ENCODE assay signal across 14 cellular contexts in genomic region chr2:236169151-236169721, GRCh38. TPM values are rescaled to one million over a fixed set of nuclear protein-coding genes. Genes with fewer than 3 reads are reported as not detected.
A peak's percentile ranks its signal among the peaks of the same experiment; 100 is the strongest.
DNase-seq lines count a peak whose midpoint lies in the region; ATAC-seq and TF ChIP-seq lines count a peak whose summit lies in the region.
"Had no signal": no experiment of that assay in that cellular context is flagged by ENCODE, and none has a peak within 500 bp of the region (broad histone marks: within the 10 kb centered on the region; RNA-seq: fewer than 3 reads in every experiment).

No MANE protein-coding gene starts in this region.

- H3K4me1 Mint-ChIP-seq in Calu3 (ENCODE audit: low read depth, unreplicated experiment): peaks cover 7% of the 10 kb centered on the region
- peaks cover 17% of the 10 kb centered on the region for H3K4me1 Mint-ChIP-seq in activated naive CD8-positive, alpha-beta T cell treated with anti-CD3 and anti-CD28 coated beads, Interleukin-2, amount 50 U/mL, for 24 hours
- H3K4me1 Mint-ChIP-seq: activated T-helper 17 cell treated with anti-CD3 and anti-CD28 coated beads, Interleukin-2, amount 50 U/mL, for 72 hours had no signal

- H3K36me3 Mint-ChIP-seq in Calu3 (ENCODE audit: insufficient read depth, unreplicated experiment): peaks cover 34% of the 10 kb centered on the region
- no peaks in the 10 kb centered on the region for H3K36me3 Mint-ChIP-seq in activated naive CD8-positive, alpha-beta T cell treated with anti-CD3 and anti-CD28 coated beads, Interleukin-2, amount 50 U/mL, for 24 hours (ENCODE audit: low read depth)

- WGBS in mesendoderm (ENCODE audit: extremely low coverage, insufficient coverage, low lambda C conversion rate): no CpG with 5 or more reads among the region's 36 CpGs

- H4K8ac ChIP-seq in mesendoderm (ENCODE audit: low read depth, low read length): no peak overlapping the region

- no peak overlapping the region for H3K23ac ChIP-seq in mesendoderm (ENCODE audit: low read length)

- H3K9ac ChIP-seq in mesendoderm (ENCODE audit: low read length): no peak overlapping the region

- H3K4me2 ChIP-seq in mesendoderm (ENCODE audit: low read length): no peak overlapping the region

- CTCF ChIA-PET in Calu3 (lab: Charles Lee): interaction anchor here (1.0 kb wide), 1 partner anchor 390 kb away, joined by 3 read pairs; no protein-coding TSS in a partner anchor

- BruUV-seq in Calu3 (replicated peaks; lab: Mats Ljungman, UMichigan): TSS peak; percentile 54

- H2AK5ac ChIP-seq in mesendoderm (ENCODE audit: low read length): no peak overlapping the region

- H3K4ac ChIP-seq in mesendoderm (ENCODE audit: low read depth, low read length): no peak overlapping the region

- intact Hi-C loops in Calu3 (cut with micrococcal nuclease; ENCODE audit: unreplicated experiment): no loop called here

- no peaks in the 10 kb centered on the region for H3K79me2 ChIP-seq in mesendoderm (ENCODE audit: control insufficient read depth, insufficient read depth, low read length)

- ATAC-seq in activated naive CD8-positive, alpha-beta T cell treated with anti-CD3 and anti-CD28 coated beads, Interleukin-2, amount 50 U/mL, for 24 hours: no peak
- no peak for ATAC-seq in HG03354 (IDR thresholded peaks at IDR 0.05; ENCODE audit: poor library complexity, severe bottlenecking, unreplicated experiment)
- ATAC-seq: activated T-helper 17 cell treated with anti-CD3 and anti-CD28 coated beads, Interleukin-2, amount 50 U/mL, for 72 hours had no signal

- no peak overlapping the region for H3K18ac ChIP-seq in mesendoderm (ENCODE audit: low read length)

- H3K79me1 ChIP-seq in mesendoderm (ENCODE audit: low read length): no peaks in the 10 kb centered on the region

- peak overlapping the region; percentile 50; the same call in 1 of the 2 replicates for H3K4me3 ChIP-seq in H7 (ENCODE audit: insufficient read depth, low read depth, low read length)
- no peak overlapping the region for H3K4me3 ChIP-seq in mesendoderm (ENCODE audit: low read length)

- H4K5ac ChIP-seq in mesendoderm (ENCODE audit: low read length): no peak overlapping the region

- H2BK15ac ChIP-seq in mesendoderm (replicated peaks; ENCODE audit: low read depth): no peak overlapping the region

- no peaks in the 10 kb centered on the region for H3K9me3 Mint-ChIP-seq in Calu3 (ENCODE audit: low read depth, unreplicated experiment)
- H3K9me3 Mint-ChIP-seq in activated naive CD8-positive, alpha-beta T cell treated with anti-CD3 and anti-CD28 coated beads, Interleukin-2, amount 50 U/mL, for 24 hours: no peaks in the 10 kb centered on the region
- H3K9me3 Mint-ChIP-seq: activated T-helper 17 cell treated with anti-CD3 and anti-CD28 coated beads, Interleukin-2, amount 50 U/mL, for 72 hours had no signal

- no peaks in the 10 kb centered on the region for H3K36me3 ChIP-seq in H7 (replicated peaks; ENCODE audit: control insufficient read depth, insufficient read depth, low read length)
- no peaks in the 10 kb centered on the region for H3K36me3 ChIP-seq in mesendoderm (ENCODE audit: control insufficient read depth, insufficient read depth, low read length)

- peaks cover 3% of the 10 kb centered on the region for H3K4me1 ChIP-seq in mesendoderm (ENCODE audit: control insufficient read depth, low read depth, low read length)

- H2BK5ac ChIP-seq in mesendoderm (ENCODE audit: low read length): no peak overlapping the region

- H3K27me3 Mint-ChIP-seq in Calu3 (ENCODE audit: unreplicated experiment): no peaks in the 10 kb centered on the region
- H3K27me3 Mint-ChIP-seq in activated naive CD8-positive, alpha-beta T cell treated with anti-CD3 and anti-CD28 coated beads, Interleukin-2, amount 50 U/mL, for 24 hours: peaks cover 70% of the 10 kb centered on the region

- H2BK120ac ChIP-seq in mesendoderm (ENCODE audit: low read depth, low read length): no peak overlapping the region

- DNase-seq in Calu3 (no peak), H7 (peak; percentile 79), mesendoderm (peak; percentile 57), HuH-7.5 (ENCODE audit: low spot score) (no peak), DMS114 treated with DMSO at 0.1 percent for 48 hours (lab: John Stamatoyannopoulos, UW; ENCODE audit: unreplicated experiment) (no peak)
- DNase-seq in activated naive CD8-positive, alpha-beta T cell treated with anti-CD3 and anti-CD28 coated beads, Interleukin-2, amount 50 U/mL, for 24 hours: no peak
- DNase-seq: CD4-positive, alpha-beta memory T cell; central memory CD4-positive, alpha-beta T cell had no signal

- no peak for TF ChIP-seq CTCF in Calu3 (IDR thresholded peaks at IDR 0.05; ENCODE audit: unreplicated experiment)

- H3K27ac ChIP-seq in mesendoderm (ENCODE audit: low read depth, low read length): no peak overlapping the region
- H3K27ac ChIP-seq: RWPE1 had no signal

- H3K27ac Mint-ChIP-seq in Calu3 (ENCODE audit: unreplicated experiment): no peak overlapping the region
- peak overlapping the region; percentile 39 for H3K27ac Mint-ChIP-seq in activated naive CD8-positive, alpha-beta T cell treated with anti-CD3 and anti-CD28 coated beads, Interleukin-2, amount 50 U/mL, for 24 hours
- H3K27ac Mint-ChIP-seq: activated T-helper 17 cell treated with anti-CD3 and anti-CD28 coated beads, Interleukin-2, amount 50 U/mL, for 72 hours had no signal

- H3K4me3 Mint-ChIP-seq in Calu3 (ENCODE audit: low read depth, unreplicated experiment): no peak overlapping the region
- no peak overlapping the region for H3K4me3 Mint-ChIP-seq in activated naive CD8-positive, alpha-beta T cell treated with anti-CD3 and anti-CD28 coated beads, Interleukin-2, amount 50 U/mL, for 24 hours
- H3K4me3 Mint-ChIP-seq: activated T-helper 17 cell treated with anti-CD3 and anti-CD28 coated beads, Interleukin-2, amount 50 U/mL, for 72 hours had no signal

- no peak overlapping the region for H3K56ac ChIP-seq in mesendoderm (ENCODE audit: low read length)

- peaks cover 93% of the 10 kb centered on the region for H3K27me3 ChIP-seq in H7 (ENCODE audit: control insufficient read depth, insufficient read depth, low read length)
- peaks cover 88% of the 10 kb centered on the region for H3K27me3 ChIP-seq in mesendoderm (ENCODE audit: insufficient read depth, low read length, poor library complexity)

RNA-seq across cellular contexts. Expression of gene GBX2, which starts 1.1 kb away (rescaled TPM):
- total RNA-seq in Calu3 (2022): 2.2 and 2.4 TPM in 2 replicates
- total RNA-seq in H7 (2014; rRNA removed; shearing (Covaris generic)): 24.4 and 27.3 TPM in 2 replicates
- polyA plus RNA-seq in mesendoderm (2013, experiment 1 of 2): 1.2 TPM
- 1.3 TPM for polyA plus RNA-seq in mesendoderm (2013, experiment 2 of 2)
- total RNA-seq: activated T-helper 17 cell treated with anti-CD3 and anti-CD28 coated beads, Interleukin-2, amount 50 U/mL, for 72 hours; CD4-positive, alpha-beta memory T cell; esophagus mucosa; right cardiac atrium; temporal lobe had no signal
- polyA plus RNA-seq: CD4-positive, alpha-beta memory T cell; right cardiac atrium had no signal

Comparison
In these comparisons a context has a peak if more than half of its experiments do, and no peak if none do; other contexts are left out.
1. DNase-seq: peak in H7 (single experiment) and mesendoderm (single experiment); none in Calu3 (single experiment), activated naive CD8-positive, alpha-beta T cell treated with anti-CD3 and anti-CD28 coated beads, Interleukin-2, amount 50 U/mL, for 24 hours (single experiment), HuH-7.5 (single experiment) and DMS114 treated with DMSO at 0.1 percent for 48 hours (single experiment).